29 cellular contexts compared by ENCODE assay signal in genomic region chr2:21104030-21104660, GRCh38. TPM values are rescaled to one million over a fixed set of nuclear protein-coding genes. Genes with fewer than 3 reads are reported as not detected.
"Had no signal": no experiment of that assay in that cellular context is flagged by ENCODE, and none has a peak within 500 bp of the region (broad histone marks: within the 10 kb centered on the region; RNA-seq: fewer than 3 reads in every experiment).

No MANE protein-coding gene starts in this region.

- H3K27ac ChIP-seq: colonic mucosa, esophagus squamous epithelium, heart right ventricle, pancreas, stomach, thyroid gland, vagina had no signal

- H3K4me1 Mint-ChIP-seq: stimulated activated effector memory CD8-positive, alpha-beta T cell treated with anti-CD3 and anti-CD28 coated beads, Interleukin-12 subunit alpha, Interleukin-12 subunit beta, amount 100 ng/mL, for 72 hours had no signal

- H3K36me3 Mint-ChIP-seq: memory B cell; natural killer cell; stimulated activated effector memory CD8-positive, alpha-beta T cell treated with anti-CD3 and anti-CD28 coated beads, Interleukin-12 subunit alpha, Interleukin-12 subunit beta, amount 100 ng/mL, for 72 hours had no signal

- DNase-seq: colonic mucosa; effector CD8-positive, alpha-beta T cell; endodermal cell; erythroblast; esophagus squamous epithelium; foreskin melanocyte; glutamatergic neuron; heart right ventricle; hippocampal formation; left cardiac atrium; left ventricle myocardium superior; natural killer cell; occipital lobe; pancreas; stimulated activated CD4-positive, alpha-beta T cell treated with anti-CD3 and anti-CD28 coated beads, Interleukin-2, amount 100 ng/mL, for 24 hours; stimulated activated CD4-positive, alpha-beta T cell treated with anti-CD3 and anti-CD28 coated beads, Interleukin-4, amount 100 ng/mL, for 24 hours; stimulated activated naive CD4-positive, alpha-beta T cell treated with Interleukin-2 at 50 U/mL for 16 hours; stomach; thyroid gland; trophoblast cell had no signal

- H3K9me3 Mint-ChIP-seq: dendritic cell treated with granulocyte-macrophage colony-stimulating factor and Interleukin-4, amounts not matched to agents 40 ng/mL and 50 ng/mL, for 4 days; endodermal cell; memory B cell; natural killer cell; stimulated activated effector memory CD8-positive, alpha-beta T cell treated with anti-CD3 and anti-CD28 coated beads, Interleukin-12 subunit alpha, Interleukin-12 subunit beta, amount 100 ng/mL, for 72 hours had no signal

- H3K9me3 ChIP-seq: colonic mucosa, esophagus squamous epithelium, heart right ventricle, pancreas, stomach, thyroid gland, vagina had no signal

- H3K4me1 ChIP-seq: colonic mucosa, esophagus squamous epithelium, stomach, thyroid gland, vagina had no signal

- H3K4me3 ChIP-seq: colonic mucosa, esophagus squamous epithelium, heart right ventricle, lung, pancreas, stomach, thyroid gland, vagina had no signal

- H3K27me3 Mint-ChIP-seq: dendritic cell treated with granulocyte-macrophage colony-stimulating factor and Interleukin-4, amounts not matched to agents 40 ng/mL and 50 ng/mL, for 4 days; memory B cell had no signal

- H3K27me3 ChIP-seq: colonic mucosa, esophagus squamous epithelium, heart right ventricle, pancreas, stomach, thyroid gland, vagina had no signal

- FAIRE-seq: pancreas had no signal

- H3K36me3 ChIP-seq: colonic mucosa, esophagus squamous epithelium, heart right ventricle, pancreas, stomach, thyroid gland, vagina had no signal

- H3K4me3 Mint-ChIP-seq: dendritic cell treated with granulocyte-macrophage colony-stimulating factor and Interleukin-4, amounts not matched to agents 40 ng/mL and 50 ng/mL, for 4 days; endodermal cell; memory B cell; natural killer cell; stimulated activated effector memory CD8-positive, alpha-beta T cell treated with anti-CD3 and anti-CD28 coated beads, Interleukin-12 subunit alpha, Interleukin-12 subunit beta, amount 100 ng/mL, for 72 hours had no signal

- H3K27ac Mint-ChIP-seq: dendritic cell treated with granulocyte-macrophage colony-stimulating factor and Interleukin-4, amounts not matched to agents 40 ng/mL and 50 ng/mL, for 4 days; endodermal cell; memory B cell; natural killer cell; stimulated activated effector memory CD8-positive, alpha-beta T cell treated with anti-CD3 and anti-CD28 coated beads, Interleukin-12 subunit alpha, Interleukin-12 subunit beta, amount 100 ng/mL, for 72 hours had no signal

RNA-seq across cellular contexts. Expression of gene TDRD15, which starts 19.6 kb away (rescaled TPM):
- total RNA-seq: colonic mucosa, heart right ventricle, kidney epithelial cell, left cardiac atrium, left ventricle myocardium superior, lung, pancreas, pulmonary artery endothelial cell, temporal lobe, vagina had no signal
- polyA plus RNA-seq: heart right ventricle, lung, neural cell, pancreas, stomach had no signal
